ENCODE assay signal across 22 cellular contexts in genomic region chr7:99129001-99129400, GRCh38. TPM values are rescaled to one million over a fixed set of nuclear protein-coding genes. Genes with fewer than 3 reads are reported as not detected.
DNase-seq lines count a peak whose midpoint lies in the region; ATAC-seq and TF ChIP-seq lines count a peak whose summit lies in the region.
"Had no signal": no experiment of that assay in that cellular context is flagged by ENCODE, and none has a peak within 500 bp of the region (broad histone marks: within the 10 kb centered on the region; RNA-seq: fewer than 3 reads in every experiment).

No MANE protein-coding gene starts in this region.

- BruUV-seq in PC-9 (replicated peaks; lab: Mats Ljungman, UMichigan): no TSS peak

- peak overlapping the region; percentile 39 for H3K4me2 ChIP-seq in PC-9

- H3K79me2 ChIP-seq in PC-9 (ENCODE audit: low read depth): peaks cover 100% of the 10 kb centered on the region

- WGBS in right lobe of liver (ENCODE audit: insufficient coverage, low coverage, low lambda C conversion rate, missing lambda C conversion rate): 82% methylated on average over 3 of the region's 3 CpGs

- H2AFZ ChIP-seq in PC-9: no peak overlapping the region

- no peak for TF ChIP-seq POLR2A in right lobe of liver (IDR thresholded peaks at IDR 0.05)

- H3K27ac ChIP-seq in PC-9: peak overlapping the region; percentile 50
- peak overlapping the region in 2 of 3 donors; percentile 54 to 69 for H3K27ac ChIP-seq in right lobe of liver
- H3K27ac ChIP-seq: spleen had no signal

- intact Hi-C loops in PC-9 (cut with micrococcal nuclease; ENCODE audit: unreplicated experiment) (loop anchor here (5.0 kb wide), 1 partner anchor 183 kb away; no protein-coding TSS in a partner anchor), right lobe of liver (cut with DNase I) (no loop called here), left ventricle myocardium superior (cut with micrococcal nuclease) (no loop called here)

- H3K27me3 ChIP-seq in PC-9 (ENCODE audit: insufficient read depth, low read depth) (no peaks in the 10 kb centered on the region), right lobe of liver (no peaks in the 10 kb centered on the region)
- H3K27me3 ChIP-seq: cardiac muscle cell, spleen, upper lobe of left lung had no signal

- ATAC-seq in right lobe of liver: no peak
- ATAC-seq in HG03097 (IDR thresholded peaks at IDR 0.05; ENCODE audit: low FRiP score, unreplicated experiment): no peak
- no peak for ATAC-seq in left ventricle myocardium superior
- no peak for ATAC-seq in GM18867 (IDR thresholded peaks at IDR 0.05; ENCODE audit: unreplicated experiment)
- ATAC-seq: activated T-cell treated with anti-CD3 and anti-CD28 coated beads, Interleukin-2, amount 50 U/mL, for 4 hours; naive thymus-derived CD8-positive, alpha-beta T cell; stimulated activated naive CD8-positive, alpha-beta T cell treated with anti-CD3 and anti-CD28 coated beads, Interleukin-15, Interleukin-2, amounts not matched to agents 100 U/mL and 50 U/mL, for 24 hours had no signal

- CTCF ChIA-PET in PC-9 (lab: Charles Lee): no interaction called here

- no peak for TF ChIP-seq CTCF in AG10803 (conservative IDR thresholded peaks at IDR 0.05; ENCODE audit: low read length)
- no peak for TF ChIP-seq CTCF in PC-9 (conservative IDR thresholded peaks at IDR 0.05)
- no peak for TF ChIP-seq CTCF in epithelial cell of esophagus (IDR thresholded peaks at IDR 0.05; ENCODE audit: insufficient read depth, low read depth, low read length, missing control alignments)
- no peak for TF ChIP-seq CTCF in right lobe of liver (IDR thresholded peaks at IDR 0.05)

- H3K36me3 ChIP-seq in PC-9 (ENCODE audit: low read depth) (0 out of 2 replicates have a peak, but pooled peaks cover 4% of the 10 kb centered on the region), right lobe of liver (no peaks in the 10 kb centered on the region)
- H3K36me3 ChIP-seq: cardiac muscle cell, spleen, upper lobe of left lung had no signal

- peaks cover 44% of the 10 kb centered on the region for H4K20me1 ChIP-seq in PC-9 (ENCODE audit: insufficient read depth)

- H3K9me3 ChIP-seq in PC-9 (ENCODE audit: insufficient read depth, low read depth): no peaks in the 10 kb centered on the region
- H3K9me3 ChIP-seq in right lobe of liver: no peaks in the 10 kb centered on the region
- H3K9me3 ChIP-seq: spleen, upper lobe of left lung had no signal

- H3K9me2 ChIP-seq in PC-9 (ENCODE audit: insufficient read depth): no peaks in the 10 kb centered on the region

- peaks cover 47% of the 10 kb centered on the region for H3F3A ChIP-seq in PC-9 (ENCODE audit: insufficient read depth, low read depth)

- peak; percentile 72 for DNase-seq in AG10803 (ENCODE audit: low read depth)
- peak in 1 of 2 experiments; percentile 59 for DNase-seq in PC-9
- DNase-seq in epithelial cell of esophagus (ENCODE audit: low read depth): peak; percentile 44
- DNase-seq in right lobe of liver: no peak
- DNase-seq in left ventricle myocardium superior: no peak
- no peak for DNase-seq in SKM-1 (lab: John Stamatoyannopoulos, UW; ENCODE audit: unreplicated experiment)
- DNase-seq: activated CD4-positive, CD25-positive, alpha-beta regulatory T cell treated with anti-CD3 and anti-CD28 coated beads, Interleukin-2, amount 50 U/mL, for 72 hours; activated CD8-positive, alpha-beta memory T cell treated with anti-CD3 and anti-CD28 coated beads for 24 hours; activated naive CD4-positive, alpha-beta T cell; activated T-cell treated with anti-CD3 and anti-CD28 coated beads, Interleukin-2, amount 50 U/mL, for 4 hours; C1 segment of cervical spinal cord; naive thymus-derived CD8-positive, alpha-beta T cell; NCI-H2107; retina; RPMI8226; spleen; stimulated activated CD4-positive, alpha-beta T cell treated with anti-CD3 and anti-CD28 coated beads, Interleukin-4, amount 100 ng/mL, for 4 hours; stimulated activated naive CD8-positive, alpha-beta T cell treated with anti-CD3 and anti-CD28 coated beads, Interleukin-15, Interleukin-2, amounts not matched to agents 100 U/mL and 50 U/mL, for 24 hours; upper lobe of left lung had no signal

- POLR2A ChIA-PET in PC-9 (lab: Charles Lee; ENCODE audit: unreplicated experiment): no interaction called here

- H3K4me3 ChIP-seq in AG10803 (ENCODE audit: low read length): no peak overlapping the region
- H3K4me3 ChIP-seq in PC-9: no peak overlapping the region
- no peak overlapping the region for H3K4me3 ChIP-seq in epithelial cell of esophagus (ENCODE audit: low read length)
- no peak overlapping the region for H3K4me3 ChIP-seq in right lobe of liver
- H3K4me3 ChIP-seq: cardiac muscle cell, spleen, upper lobe of left lung had no signal

- H3K4me1 ChIP-seq in PC-9 (replicated peaks; ENCODE audit: insufficient read depth): peaks cover 71% of the 10 kb centered on the region
- peaks cover 0 to 64% (median 27%) of the 10 kb centered on the region in 4 donors for H3K4me1 ChIP-seq in right lobe of liver

RNA-seq across cellular contexts. Expression of gene SMURF1, which starts 14.9 kb away (rescaled TPM):
- total RNA-seq in PC-9 (2021) (53.2 and 63.9 TPM in 2 replicates), right lobe of liver (10 to 100 TPM in 4 of 6 experiments, 1 to 10 TPM in 2; 8.8 to 14.1 (median 10.9) TPM), left ventricle myocardium superior (11.5 TPM)

Comparison
In these comparisons a context has a peak if more than half of its experiments do, and no peak if none do; other contexts are left out.
1. DNase-seq: peak in AG10803 (single experiment) and epithelial cell of esophagus (single experiment); none in right lobe of liver (0 of 3), left ventricle myocardium superior (single experiment) and SKM-1 (single experiment).